Comparison of ENCODE assay signal across 1 cellular context in the genomic region with DNA sequence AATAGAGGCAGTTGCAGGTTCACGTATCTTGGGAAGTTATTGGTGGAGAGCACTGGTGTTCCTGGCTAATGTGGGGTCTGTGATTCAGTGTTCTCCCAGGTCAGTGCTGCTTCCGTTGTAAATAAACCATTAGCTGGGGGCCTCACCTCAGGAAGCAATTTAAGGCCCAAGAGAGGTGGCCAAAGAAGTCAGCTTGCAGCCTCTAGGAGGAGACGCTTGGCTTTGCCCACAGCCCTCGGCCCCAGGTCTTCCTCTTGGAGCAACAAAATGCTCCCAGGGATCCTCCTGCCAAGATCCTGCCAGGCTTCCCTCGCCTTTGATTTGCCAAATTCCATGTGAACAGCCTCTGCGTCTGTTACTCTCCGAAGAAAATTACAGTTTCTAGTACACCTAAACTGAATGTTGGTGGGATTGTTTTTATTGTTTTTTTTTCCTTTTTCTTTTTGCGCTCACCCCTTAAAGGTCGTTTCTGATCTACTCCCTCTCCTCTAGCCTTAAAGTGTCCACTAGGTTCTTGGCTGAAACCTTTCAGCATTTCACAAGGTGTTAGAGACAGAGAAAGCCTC.
TF ChIP-seq lines count a peak whose summit lies in the region.

No MANE protein-coding gene starts in this region.

TF ChIP-seq in HepG2, 621 proteins besides CTCF, POLR2A, EP300 and RAD21 (continued from another document):
- no peak for TF ChIP-seq ZNF17 (CRISPR knock-in tag; IDR thresholded peaks at IDR 0.05)
- TF ChIP-seq ZBTB38 (CRISPR knock-in tag; IDR thresholded peaks at IDR 0.05), result peak; percentile 60; the same call in 1 of the 2 replicates
TF ChIP-seq in HepG2: peak in this region for 16.
